ENCODE assay signal across 1 cellular context in genomic region chr1:207321045-207321789, GRCh38.
TF ChIP-seq lines count a peak whose summit lies in the region.

A gene with protein sequence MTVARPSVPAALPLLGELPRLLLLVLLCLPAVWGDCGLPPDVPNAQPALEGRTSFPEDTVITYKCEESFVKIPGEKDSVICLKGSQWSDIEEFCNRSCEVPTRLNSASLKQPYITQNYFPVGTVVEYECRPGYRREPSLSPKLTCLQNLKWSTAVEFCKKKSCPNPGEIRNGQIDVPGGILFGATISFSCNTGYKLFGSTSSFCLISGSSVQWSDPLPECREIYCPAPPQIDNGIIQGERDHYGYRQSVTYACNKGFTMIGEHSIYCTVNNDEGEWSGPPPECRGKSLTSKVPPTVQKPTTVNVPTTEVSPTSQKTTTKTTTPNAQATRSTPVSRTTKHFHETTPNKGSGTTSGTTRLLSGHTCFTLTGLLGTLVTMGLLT (plus strand): TSS chr1:207321678. CDS start chr1:207321766, 88 bp downstream.

TF ChIP-seq in HEK293, 187 proteins besides CTCF, POLR2A, EP300 and RAD21 (continued from another document and continues in another):
- TF ChIP-seq PRDM6 (tag by site-specific recombination; IDR thresholded peaks at IDR 0.05), result peak; percentile 92
- peak; percentile 88 for TF ChIP-seq ZSCAN30 (tag by site-specific recombination; IDR thresholded peaks at IDR 0.05)
- TF ChIP-seq, protein P1, sequence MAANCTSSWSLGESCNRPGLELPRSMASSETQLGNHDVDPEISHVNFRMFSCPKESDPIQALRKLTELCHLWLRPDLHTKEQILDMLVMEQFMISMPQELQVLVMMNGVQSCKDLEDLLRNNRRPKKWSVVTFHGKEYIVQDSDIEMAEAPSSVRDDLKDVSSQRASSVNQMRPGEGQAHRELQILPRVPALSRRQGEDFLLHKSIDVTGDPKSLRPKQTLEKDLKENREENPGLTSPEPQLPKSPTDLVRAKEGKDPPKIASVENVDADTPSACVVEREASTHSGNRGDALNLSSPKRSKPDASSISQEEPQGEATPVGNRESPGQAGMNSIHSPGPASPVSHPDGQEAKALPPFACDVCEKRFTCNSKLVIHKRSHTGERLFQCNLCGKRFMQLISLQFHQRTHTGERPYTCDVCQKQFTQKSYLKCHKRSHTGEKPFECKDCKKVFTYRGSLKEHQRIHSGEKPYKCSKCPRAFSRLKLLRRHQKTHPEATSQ (tag by site-specific recombination; IDR thresholded peaks at IDR 0.05), result 0 out of 2 replicates have a peak, but pooled peaks have one; percentile 19
- peak; percentile 63; the same call in 1 of the 2 replicates for TF ChIP-seq KLF9 (tag by site-specific recombination; IDR thresholded peaks at IDR 0.05; ENCODE audit: low read depth)
- TF ChIP-seq ZBTB6 (tag by site-specific recombination; IDR thresholded peaks at IDR 0.05), result peak; percentile 64; the same call in 1 of the 2 replicates
- peak; percentile 85 for TF ChIP-seq ZNF398 (tag by site-specific recombination; IDR thresholded peaks at IDR 0.05)
- peak; percentile 50 for TF ChIP-seq ZBTB20 (tag by site-specific recombination; IDR thresholded peaks at IDR 0.05)
- TF ChIP-seq ZNF394 (tag by site-specific recombination; IDR thresholded peaks at IDR 0.05; ENCODE audit: borderline replicate concordance), result peak; percentile 69; the same call in 1 of the 2 replicates
- no peak for TF ChIP-seq ZNF549 (tag by site-specific recombination; IDR thresholded peaks at IDR 0.05)
- TF ChIP-seq SCRT2 (tag by site-specific recombination; IDR thresholded peaks at IDR 0.05), result 0 out of 2 replicates have a peak, but pooled peaks have one; percentile 24
- TF ChIP-seq ZBTB26 (tag by site-specific recombination; optimal IDR thresholded peaks at IDR 0.05), result peak; percentile 97
- peak; percentile 57; the same call in 1 of the 2 replicates for TF ChIP-seq OSR2 (tag by site-specific recombination; IDR thresholded peaks at IDR 0.05)
- TF ChIP-seq, protein P2, sequence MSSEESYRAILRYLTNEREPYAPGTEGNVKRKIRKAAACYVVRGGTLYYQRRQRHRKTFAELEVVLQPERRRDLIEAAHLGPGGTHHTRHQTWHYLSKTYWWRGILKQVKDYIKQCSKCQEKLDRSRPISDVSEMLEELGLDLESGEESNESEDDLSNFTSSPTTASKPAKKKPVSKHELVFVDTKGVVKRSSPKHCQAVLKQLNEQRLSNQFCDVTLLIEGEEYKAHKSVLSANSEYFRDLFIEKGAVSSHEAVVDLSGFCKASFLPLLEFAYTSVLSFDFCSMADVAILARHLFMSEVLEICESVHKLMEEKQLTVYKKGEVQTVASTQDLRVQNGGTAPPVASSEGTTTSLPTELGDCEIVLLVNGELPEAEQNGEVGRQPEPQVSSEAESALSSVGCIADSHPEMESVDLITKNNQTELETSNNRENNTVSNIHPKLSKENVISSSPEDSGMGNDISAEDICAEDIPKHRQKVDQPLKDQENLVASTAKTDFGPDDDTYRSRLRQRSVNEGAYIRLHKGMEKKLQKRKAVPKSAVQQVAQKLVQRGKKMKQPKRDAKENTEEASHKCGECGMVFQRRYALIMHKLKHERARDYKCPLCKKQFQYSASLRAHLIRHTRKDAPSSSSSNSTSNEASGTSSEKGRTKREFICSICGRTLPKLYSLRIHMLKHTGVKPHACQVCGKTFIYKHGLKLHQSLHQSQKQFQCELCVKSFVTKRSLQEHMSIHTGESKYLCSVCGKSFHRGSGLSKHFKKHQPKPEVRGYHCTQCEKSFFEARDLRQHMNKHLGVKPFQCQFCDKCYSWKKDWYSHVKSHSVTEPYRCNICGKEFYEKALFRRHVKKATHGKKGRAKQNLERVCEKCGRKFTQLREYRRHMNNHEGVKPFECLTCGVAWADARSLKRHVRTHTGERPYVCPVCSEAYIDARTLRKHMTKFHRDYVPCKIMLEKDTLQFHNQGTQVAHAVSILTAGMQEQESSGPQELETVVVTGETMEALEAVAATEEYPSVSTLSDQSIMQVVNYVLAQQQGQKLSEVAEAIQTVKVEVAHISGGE (tag by site-specific recombination; conservative IDR thresholded peaks at IDR 0.05; ENCODE audit: low read depth), result peak; percentile 33; the same call in 1 of the 2 replicates
- TF ChIP-seq ZNF561 (tag by site-specific recombination; IDR thresholded peaks at IDR 0.05; ENCODE audit: borderline replicate concordance), result peak; percentile 26; the same call in 1 of the 2 replicates
- TF ChIP-seq KLF16 (tag by site-specific recombination; IDR thresholded peaks at IDR 0.05), result peak; percentile 60; the same call in 1 of the 2 replicates
- TF ChIP-seq ZNF776 (tag by site-specific recombination; IDR thresholded peaks at IDR 0.05; ENCODE audit: borderline replicate concordance), result no peak
- TF ChIP-seq ZNF521 (tag by site-specific recombination; IDR thresholded peaks at IDR 0.05), result no peak
- TF ChIP-seq ZBTB8A (tag by site-specific recombination; IDR thresholded peaks at IDR 0.05), result peak; percentile 65
- TF ChIP-seq ZNF785 (tag by site-specific recombination; IDR thresholded peaks at IDR 0.05), result peak; percentile 66; the same call in 1 of the 2 replicates
- 0 out of 2 replicates have a peak, but pooled peaks have one; percentile 3 for TF ChIP-seq ZSCAN16 (tag by site-specific recombination; IDR thresholded peaks at IDR 0.05)
- TF ChIP-seq, protein P3, sequence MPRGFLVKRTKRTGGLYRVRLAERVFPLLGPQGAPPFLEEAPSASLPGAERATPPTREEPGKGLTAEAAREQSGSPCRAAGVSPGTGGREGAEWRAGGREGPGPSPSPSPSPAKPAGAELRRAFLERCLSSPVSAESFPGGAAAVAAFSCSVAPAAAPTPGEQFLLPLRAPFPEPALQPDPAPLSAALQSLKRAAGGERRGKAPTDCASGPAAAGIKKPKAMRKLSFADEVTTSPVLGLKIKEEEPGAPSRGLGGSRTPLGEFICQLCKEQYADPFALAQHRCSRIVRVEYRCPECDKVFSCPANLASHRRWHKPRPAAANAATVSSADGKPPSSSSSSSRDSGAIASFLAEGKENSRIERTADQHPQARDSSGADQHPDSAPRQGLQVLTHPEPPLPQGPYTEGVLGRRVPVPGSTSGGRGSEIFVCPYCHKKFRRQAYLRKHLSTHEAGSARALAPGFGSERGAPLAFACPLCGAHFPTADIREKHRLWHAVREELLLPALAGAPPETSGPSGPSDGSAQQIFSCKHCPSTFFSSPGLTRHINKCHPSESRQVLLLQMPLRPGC (tag by site-specific recombination; IDR thresholded peaks at IDR 0.05), result peak; percentile 28; the same call in 1 of the 2 replicates
- TF ChIP-seq, protein P4, sequence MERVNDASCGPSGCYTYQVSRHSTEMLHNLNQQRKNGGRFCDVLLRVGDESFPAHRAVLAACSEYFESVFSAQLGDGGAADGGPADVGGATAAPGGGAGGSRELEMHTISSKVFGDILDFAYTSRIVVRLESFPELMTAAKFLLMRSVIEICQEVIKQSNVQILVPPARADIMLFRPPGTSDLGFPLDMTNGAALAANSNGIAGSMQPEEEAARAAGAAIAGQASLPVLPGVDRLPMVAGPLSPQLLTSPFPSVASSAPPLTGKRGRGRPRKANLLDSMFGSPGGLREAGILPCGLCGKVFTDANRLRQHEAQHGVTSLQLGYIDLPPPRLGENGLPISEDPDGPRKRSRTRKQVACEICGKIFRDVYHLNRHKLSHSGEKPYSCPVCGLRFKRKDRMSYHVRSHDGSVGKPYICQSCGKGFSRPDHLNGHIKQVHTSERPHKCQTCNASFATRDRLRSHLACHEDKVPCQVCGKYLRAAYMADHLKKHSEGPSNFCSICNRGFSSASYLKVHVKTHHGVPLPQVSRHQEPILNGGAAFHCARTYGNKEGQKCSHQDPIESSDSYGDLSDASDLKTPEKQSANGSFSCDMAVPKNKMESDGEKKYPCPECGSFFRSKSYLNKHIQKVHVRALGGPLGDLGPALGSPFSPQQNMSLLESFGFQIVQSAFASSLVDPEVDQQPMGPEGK (tag by site-specific recombination; IDR thresholded peaks at IDR 0.05), result peak; percentile 99
- TF ChIP-seq ZNF24 (tag by site-specific recombination; IDR thresholded peaks at IDR 0.05), result peak; percentile 78
- TF ChIP-seq, protein P5, sequence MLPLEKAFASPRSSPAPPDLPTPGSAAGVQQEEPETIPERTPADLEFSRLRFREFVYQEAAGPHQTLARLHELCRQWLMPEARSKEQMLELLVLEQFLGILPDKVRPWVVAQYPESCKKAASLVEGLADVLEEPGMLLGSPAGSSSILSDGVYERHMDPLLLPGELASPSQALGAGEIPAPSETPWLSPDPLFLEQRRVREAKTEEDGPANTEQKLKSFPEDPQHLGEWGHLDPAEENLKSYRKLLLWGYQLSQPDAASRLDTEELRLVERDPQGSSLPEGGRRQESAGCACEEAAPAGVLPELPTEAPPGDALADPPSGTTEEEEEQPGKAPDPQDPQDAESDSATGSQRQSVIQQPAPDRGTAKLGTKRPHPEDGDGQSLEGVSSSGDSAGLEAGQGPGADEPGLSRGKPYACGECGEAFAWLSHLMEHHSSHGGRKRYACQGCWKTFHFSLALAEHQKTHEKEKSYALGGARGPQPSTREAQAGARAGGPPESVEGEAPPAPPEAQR (tag by site-specific recombination; IDR thresholded peaks at IDR 0.05), result no peak
- peak; percentile 92 for TF ChIP-seq BCL11B (tag by site-specific recombination; IDR thresholded peaks at IDR 0.05; ENCODE audit: low read depth)
- TF ChIP-seq, protein P6, sequence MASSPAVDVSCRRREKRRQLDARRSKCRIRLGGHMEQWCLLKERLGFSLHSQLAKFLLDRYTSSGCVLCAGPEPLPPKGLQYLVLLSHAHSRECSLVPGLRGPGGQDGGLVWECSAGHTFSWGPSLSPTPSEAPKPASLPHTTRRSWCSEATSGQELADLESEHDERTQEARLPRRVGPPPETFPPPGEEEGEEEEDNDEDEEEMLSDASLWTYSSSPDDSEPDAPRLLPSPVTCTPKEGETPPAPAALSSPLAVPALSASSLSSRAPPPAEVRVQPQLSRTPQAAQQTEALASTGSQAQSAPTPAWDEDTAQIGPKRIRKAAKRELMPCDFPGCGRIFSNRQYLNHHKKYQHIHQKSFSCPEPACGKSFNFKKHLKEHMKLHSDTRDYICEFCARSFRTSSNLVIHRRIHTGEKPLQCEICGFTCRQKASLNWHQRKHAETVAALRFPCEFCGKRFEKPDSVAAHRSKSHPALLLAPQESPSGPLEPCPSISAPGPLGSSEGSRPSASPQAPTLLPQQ (tag by site-specific recombination; IDR thresholded peaks at IDR 0.05), result peak; percentile 78; the same call in 1 of the 2 replicates
- peak; percentile 92 for TF ChIP-seq KLF10 (tag by site-specific recombination; IDR thresholded peaks at IDR 0.05)
- no peak for TF ChIP-seq SETDB1 (IDR thresholded peaks at IDR 0.05; ENCODE audit: insufficient read length, low read length)
- peak; percentile 98 for TF ChIP-seq ZEB2 (tag by site-specific recombination; IDR thresholded peaks at IDR 0.05)
- peak; percentile 94 for TF ChIP-seq SP3 (tag by site-specific recombination; IDR thresholded peaks at IDR 0.05)
- TF ChIP-seq ZNF449 (tag by site-specific recombination; IDR thresholded peaks at IDR 0.05), result peak; percentile 77; the same call in 1 of the 2 replicates
- no peak for TF ChIP-seq RBAK (tag by site-specific recombination; IDR thresholded peaks at IDR 0.05)
- peak; percentile 92 for TF ChIP-seq ZNF423 (tag by site-specific recombination; IDR thresholded peaks at IDR 0.05)
- TF ChIP-seq ZNF664 (tag by site-specific recombination; IDR thresholded peaks at IDR 0.05), result peak; percentile 62
- peak; percentile 95 for TF ChIP-seq ZNF335 (tag by site-specific recombination; conservative IDR thresholded peaks at IDR 0.05)
- TF ChIP-seq ZNF514 (tag by site-specific recombination; IDR thresholded peaks at IDR 0.05), result no peak
